8 cellular contexts compared by ENCODE assay signal in the genomic region with DNA sequence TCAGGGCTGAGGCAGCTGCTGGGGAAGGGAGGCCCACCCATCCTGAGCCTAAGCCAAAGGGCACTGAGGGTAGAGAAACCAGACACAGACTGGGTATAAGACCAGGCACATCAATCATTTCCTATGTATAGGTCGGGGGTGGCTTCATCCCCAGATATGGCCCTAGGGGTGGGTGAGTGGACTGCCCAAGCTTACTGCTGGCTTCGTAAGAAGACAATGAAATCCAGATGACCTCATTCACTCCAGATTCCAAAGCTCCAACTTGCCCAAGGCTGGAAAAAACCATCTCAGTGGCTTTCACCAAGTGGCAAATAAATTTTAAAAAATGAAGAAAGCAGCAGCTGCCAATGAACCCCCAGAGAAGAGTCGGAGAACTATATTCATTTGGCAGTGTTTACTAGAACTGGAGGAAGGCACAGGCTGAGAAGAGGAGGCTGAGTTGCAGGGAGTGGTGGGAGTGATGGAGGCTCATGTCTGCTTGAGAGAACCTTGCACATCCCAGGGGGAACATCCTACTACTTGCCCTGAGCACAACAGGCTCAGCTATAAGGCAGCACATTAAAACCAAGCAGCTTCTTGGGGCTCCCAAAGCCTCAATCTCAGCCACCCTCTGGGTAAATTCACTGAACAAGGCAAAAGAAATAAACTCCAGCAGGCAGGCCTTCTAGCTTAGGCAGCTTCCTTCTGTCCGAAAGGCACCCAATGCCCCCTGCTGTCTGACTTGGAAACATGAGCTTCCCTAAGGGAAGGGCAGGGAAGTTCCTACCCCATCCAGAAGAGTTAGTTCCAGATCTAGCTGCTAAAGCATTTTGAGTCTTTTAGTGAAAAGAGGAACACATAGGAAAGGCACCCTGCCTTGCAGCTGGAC. TPM values are rescaled to one million over a fixed set of nuclear protein-coding genes. Genes with fewer than 3 reads are reported as not detected.
DNase-seq lines count a peak whose midpoint lies in the region; ATAC-seq and TF ChIP-seq lines count a peak whose summit lies in the region.

No MANE protein-coding gene starts in this region.

- peak; percentile 8 for DNase-seq in NCI-H510A treated with DMSO at 0.1 percent for 48 hours (lab: John Stamatoyannopoulos, UW)
- DNase-seq in NCI-H510A (lab: John Stamatoyannopoulos, UW): no peak
- DNase-seq in RWPE1 (ENCODE audit: low spot score): peak; percentile 45
- DNase-seq in fibroblast of peridontal ligament (ENCODE audit: extremely low read depth): peak; percentile 87
- peak; percentile 63 for DNase-seq in occipital lobe (lab: John Stamatoyannopoulos, UW)
- DNase-seq in effector memory CD4-positive, alpha-beta T cell: no peak

- ATAC-seq in HG03108 (IDR thresholded peaks at IDR 0.05; ENCODE audit: unreplicated experiment) (no peak), HG02623 (IDR thresholded peaks at IDR 0.05; ENCODE audit: unreplicated experiment) (no peak)

- H3K4me3 ChIP-seq in effector memory CD4-positive, alpha-beta T cell (ENCODE audit: insufficient read depth, low read depth, low read length, poor library complexity, severe bottlenecking): no peak overlapping the region

- CTCF ChIA-PET in RWPE1 (lab: Yijun Ruan, JAX): interaction anchor here (0.6 to 2.1 kb wide), 13 partner anchors 11 to 882 kb away, joined by 3 to 15 read pairs (median 4); no protein-coding TSS in a partner anchor

- no peak for TF ChIP-seq CTCF in RWPE1 (conservative IDR thresholded peaks at IDR 0.05; ENCODE audit: low read depth)

- POLR2A ChIA-PET in RWPE1 (lab: Yijun Ruan, JAX; ENCODE audit: low non-redundant PET): no interaction called here

- H3K4me1 ChIP-seq in effector memory CD4-positive, alpha-beta T cell (ENCODE audit: control insufficient read depth, insufficient read depth, low read length, poor library complexity, severe bottlenecking): no peaks in the 10 kb centered on the region

- H3K36me3 ChIP-seq in effector memory CD4-positive, alpha-beta T cell (ENCODE audit: control insufficient read depth, insufficient read depth, low read length): peaks cover 89% of the 10 kb centered on the region

- H3K27ac ChIP-seq in RWPE1: peak overlapping the region; percentile 40
- H3K27ac ChIP-seq in effector memory CD4-positive, alpha-beta T cell (ENCODE audit: insufficient read depth, low read length, poor library complexity, severe bottlenecking): no peak overlapping the region

- H3K9me3 ChIP-seq in effector memory CD4-positive, alpha-beta T cell (ENCODE audit: control insufficient read depth, low read length): no peaks in the 10 kb centered on the region

- no peaks in the 10 kb centered on the region for H3K27me3 ChIP-seq in effector memory CD4-positive, alpha-beta T cell (replicated peaks; ENCODE audit: control insufficient read depth, insufficient read depth, low read length, poor library complexity, severe bottlenecking)

RNA-seq across cellular contexts. Expression of a gene that starts 14.1 kb away (rescaled TPM):
- 99.0 TPM for total RNA-seq in occipital lobe

RNA-seq across cellular contexts. Expression of a gene that starts 28.9 kb away (rescaled TPM):
- 3.4 TPM for total RNA-seq in occipital lobe

RNA-seq across cellular contexts. Expression of a gene that starts 43.1 kb away (rescaled TPM):
- 64.6 TPM for total RNA-seq in occipital lobe

Comparison
In these comparisons a context has a peak if more than half of its experiments do, and no peak if none do; other contexts are left out.
1. DNase-seq: peak in NCI-H510A treated with DMSO at 0.1 percent for 48 hours (single experiment), RWPE1 (single experiment), fibroblast of peridontal ligament (single experiment) and occipital lobe (single experiment); none in NCI-H510A (single experiment) and effector memory CD4-positive, alpha-beta T cell (0 of 3).